In the genomic region with DNA sequence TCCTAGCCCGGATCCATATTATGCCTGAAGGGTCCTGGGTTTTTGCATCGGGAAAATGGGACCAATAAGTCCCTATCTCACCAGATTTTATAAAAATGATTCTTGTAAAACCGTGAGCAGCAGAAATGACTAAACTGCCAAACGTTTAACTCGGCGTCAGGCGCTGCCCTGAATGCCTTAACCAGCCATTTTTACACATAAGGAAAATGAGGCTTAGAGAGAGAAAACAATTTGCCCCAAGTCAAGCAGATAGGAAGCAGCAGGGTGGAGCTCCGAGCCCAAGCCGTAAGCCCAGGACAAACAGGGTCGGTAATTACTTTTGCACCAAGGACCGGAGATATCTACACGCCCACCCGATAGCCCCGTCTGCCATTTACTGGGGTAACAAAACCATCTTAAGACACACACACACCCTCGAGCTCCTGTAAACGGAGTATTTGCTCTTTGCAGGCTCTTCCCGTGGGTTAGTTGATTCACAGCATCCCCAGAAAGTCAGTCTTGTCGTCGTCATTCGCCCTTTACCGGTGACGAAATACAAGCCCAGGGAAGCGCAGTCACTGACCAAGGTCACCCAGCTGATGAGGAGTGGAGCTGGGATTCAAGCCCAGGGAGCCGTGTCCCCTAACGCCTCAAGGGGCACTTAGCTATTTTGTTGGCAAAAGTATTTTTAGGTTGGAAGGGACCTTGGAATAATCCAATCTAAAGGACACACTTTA, we compare ENCODE assay signal across 8 cellular contexts. TPM values are rescaled to one million over a fixed set of nuclear protein-coding genes. Genes with fewer than 3 reads are reported as not detected.
DNase-seq lines count a peak whose midpoint lies in the region; ATAC-seq and TF ChIP-seq lines count a peak whose summit lies in the region.

No MANE protein-coding gene starts in this region.

- H3K27me3 Mint-ChIP-seq in activated naive CD8-positive, alpha-beta T cell treated with anti-CD3 and anti-CD28 coated beads for 36 hours = no peaks in the 10 kb centered on the region

- H3K27ac Mint-ChIP-seq in activated naive CD8-positive, alpha-beta T cell treated with anti-CD3 and anti-CD28 coated beads for 36 hours = peak overlapping the region; percentile 88

- H3K4me3 Mint-ChIP-seq in activated naive CD8-positive, alpha-beta T cell treated with anti-CD3 and anti-CD28 coated beads for 36 hours = peak overlapping the region; percentile 95

- peaks cover 4% of the 10 kb centered on the region for H3K9me3 Mint-ChIP-seq in activated naive CD8-positive, alpha-beta T cell treated with anti-CD3 and anti-CD28 coated beads for 36 hours

- DNase-seq in M059J (ENCODE audit: low read depth) = peak; percentile 43
- no peak for DNase-seq in activated naive CD8-positive, alpha-beta T cell treated with anti-CD3 and anti-CD28 coated beads for 36 hours
- peak; percentile 43 for DNase-seq in stimulated activated CD8-positive, alpha-beta memory T cell treated with anti-CD3 and anti-CD28 coated beads, Interleukin-4, amount 100 ng/mL, for 48 hours
- no peak for DNase-seq in NCI-H1930 (lab: John Stamatoyannopoulos, UW)

- no peaks in the 10 kb centered on the region; the same call in 1 of the 2 replicates for H3K36me3 ChIP-seq in ES-I3 (ENCODE audit: insufficient read depth, low read length)

- H3K9me3 ChIP-seq in ES-I3 (ENCODE audit: control insufficient read depth, insufficient read depth, low read length) = no peaks in the 10 kb centered on the region

- peaks cover 11% of the 10 kb centered on the region for H3K36me3 Mint-ChIP-seq in activated naive CD8-positive, alpha-beta T cell treated with anti-CD3 and anti-CD28 coated beads for 36 hours

- peak overlapping the region; percentile 87 for H3K9ac ChIP-seq in ES-I3 (ENCODE audit: low read depth, low read length)

- ATAC-seq in GM21576 (IDR thresholded peaks at IDR 0.05; ENCODE audit: unreplicated experiment) (no peak), GM18505 (IDR thresholded peaks at IDR 0.05; ENCODE audit: unreplicated experiment) (no peak)

- H3K4me3 ChIP-seq in iPS-11a (ENCODE audit: low read depth, low read length) = peak overlapping the region; percentile 86

- H3K4me1 ChIP-seq in ES-I3 (ENCODE audit: insufficient read depth, low read length) = no peaks in the 10 kb centered on the region

- no peak for TF ChIP-seq POLR2A in GM18505 (IDR thresholded peaks at IDR 0.05; ENCODE audit: borderline replicate concordance, extremely low read depth, insufficient read depth, insufficient read length)

- H3K4me1 Mint-ChIP-seq in activated naive CD8-positive, alpha-beta T cell treated with anti-CD3 and anti-CD28 coated beads for 36 hours = peaks cover 14% of the 10 kb centered on the region

RNA-seq across cellular contexts. Expression of gene MRI1, which starts 16.0 kb away (rescaled TPM):
- total RNA-seq in M059J (2014; rRNA removed; shearing (Covaris generic)) = 51.5 and 71.3 TPM in 2 replicates
- total RNA-seq in activated naive CD8-positive, alpha-beta T cell treated with anti-CD3 and anti-CD28 coated beads for 36 hours = 10 to 100 TPM; 35.8 to 38.2 TPM

RNA-seq across cellular contexts. Expression of gene C19orf53, which starts 25.9 kb away (rescaled TPM):
- total RNA-seq in M059J (2014; rRNA removed; shearing (Covaris generic)) = 213 and 349 TPM in 2 replicates
- 100 to 1,000 TPM; 137 to 141 TPM for total RNA-seq in activated naive CD8-positive, alpha-beta T cell treated with anti-CD3 and anti-CD28 coated beads for 36 hours

RNA-seq across cellular contexts. Expression of gene ZSWIM4, which starts 46.9 kb away (rescaled TPM):
- total RNA-seq in M059J (2014; rRNA removed; shearing (Covaris generic)) = 3.6 and 12.2 TPM in 2 replicates
- 1 to 10 TPM; 4.3 to 4.4 TPM for total RNA-seq in activated naive CD8-positive, alpha-beta T cell treated with anti-CD3 and anti-CD28 coated beads for 36 hours

Comparison
In these comparisons a context has a peak if more than half of its experiments do, and no peak if none do; other contexts are left out.
1. DNase-seq: peak in M059J (single experiment) and stimulated activated CD8-positive, alpha-beta memory T cell treated with anti-CD3 and anti-CD28 coated beads, Interleukin-4, amount 100 ng/mL, for 48 hours (single experiment); none in activated naive CD8-positive, alpha-beta T cell treated with anti-CD3 and anti-CD28 coated beads for 36 hours (single experiment) and NCI-H1930 (0 of 2).